Comparison of ENCODE assay signal across 11 cellular contexts in genomic region chr10:98340261-98340675, GRCh38.
DNase-seq lines count a peak whose midpoint lies in the region; ATAC-seq, FAIRE-seq and TF ChIP-seq lines count a peak whose summit lies in the region.
"Had no signal": no experiment of that assay in that cellular context is flagged by ENCODE, and none has a peak within 500 bp of the region (broad histone marks: within the 10 kb centered on the region; RNA-seq: fewer than 3 reads in every experiment).

No MANE protein-coding gene starts in this region.

- no peak overlapping the region for H3K4me3 Mint-ChIP-seq in astrocyte (ENCODE audit: unreplicated experiment)
- no peak overlapping the region for H3K4me3 Mint-ChIP-seq in activated T-cell treated with anti-CD3 and anti-CD28 coated beads, Interleukin-2, amount 50 U/mL, for 24 hours
- H3K4me3 Mint-ChIP-seq: CD4-positive, CD25-positive, alpha-beta regulatory T cell had no signal

- peak overlapping the region; percentile 8 for H2AFZ ChIP-seq in astrocyte (ENCODE audit: low read depth, low read length)

- H3K36me3 Mint-ChIP-seq in astrocyte (ENCODE audit: low read depth, unreplicated experiment) = no peaks in the 10 kb centered on the region
- H3K36me3 Mint-ChIP-seq in activated T-cell treated with anti-CD3 and anti-CD28 coated beads, Interleukin-2, amount 50 U/mL, for 24 hours (ENCODE audit: low read depth) = no peaks in the 10 kb centered on the region
- H3K36me3 Mint-ChIP-seq: CD4-positive, CD25-positive, alpha-beta regulatory T cell had no signal

- H3K27ac ChIP-seq in astrocyte (ENCODE audit: low read depth, low read length) = no peak overlapping the region
- H3K27ac ChIP-seq: thoracic aorta had no signal

- no peaks in the 10 kb centered on the region for H3K9me3 ChIP-seq in astrocyte (ENCODE audit: insufficient read depth, low read depth, low read length)
- H3K9me3 ChIP-seq: thoracic aorta had no signal

- DNase-seq in SKM-1 treated with dmso at 0.1 percent for 144 hours (lab: John Stamatoyannopoulos, UW; ENCODE audit: unreplicated experiment) (peak; percentile 7), SKM-1 (lab: John Stamatoyannopoulos, UW; ENCODE audit: unreplicated experiment) (no peak), astrocyte (ENCODE audit: low read depth) (peak; percentile 54), superior temporal gyrus (ENCODE audit: extremely low spot score) (peak; percentile 59), retina (no peak), SIG-M5 treated with dmso at 0.1 percent for 504 hours (lab: John Stamatoyannopoulos, UW; ENCODE audit: unreplicated experiment) (no peak)
- DNase-seq in activated T-cell treated with anti-CD3 and anti-CD28 coated beads, Interleukin-2, amount 50 U/mL, for 24 hours = no peak
- DNase-seq: central memory CD4-positive, alpha-beta T cell had no signal

- peaks cover 10% of the 10 kb centered on the region for H3K4me1 Mint-ChIP-seq in astrocyte (ENCODE audit: low read depth, unreplicated experiment)
- H3K4me1 Mint-ChIP-seq in activated T-cell treated with anti-CD3 and anti-CD28 coated beads, Interleukin-2, amount 50 U/mL, for 24 hours (ENCODE audit: low read depth) = peaks cover 12% of the 10 kb centered on the region
- H3K4me1 Mint-ChIP-seq: CD4-positive, CD25-positive, alpha-beta regulatory T cell had no signal

- H3K4me2 ChIP-seq in astrocyte (ENCODE audit: low read length) = peak overlapping the region; percentile 40

- H3K27ac Mint-ChIP-seq in astrocyte (ENCODE audit: unreplicated experiment) = no peak overlapping the region
- H3K27ac Mint-ChIP-seq in activated T-cell treated with anti-CD3 and anti-CD28 coated beads, Interleukin-2, amount 50 U/mL, for 24 hours = no peak overlapping the region
- H3K27ac Mint-ChIP-seq: CD4-positive, CD25-positive, alpha-beta regulatory T cell had no signal

- H3K4me1 ChIP-seq in astrocyte (ENCODE audit: insufficient read depth, low read length) = peaks cover 16% of the 10 kb centered on the region

- no peaks in the 10 kb centered on the region for H4K20me1 ChIP-seq in astrocyte (ENCODE audit: insufficient read depth, low read length)

- no peak for FAIRE-seq in astrocyte (lab: Jason Lieb, UNC)

- H3K27me3 ChIP-seq in astrocyte (ENCODE audit: insufficient read depth, low read length) = no peaks in the 10 kb centered on the region

- H3K9me3 Mint-ChIP-seq in astrocyte (ENCODE audit: unreplicated experiment) = peaks cover 3% of the 10 kb centered on the region
- H3K9me3 Mint-ChIP-seq in activated T-cell treated with anti-CD3 and anti-CD28 coated beads, Interleukin-2, amount 50 U/mL, for 24 hours = no peaks in the 10 kb centered on the region

- TF ChIP-seq CTCF in astrocyte (IDR thresholded peaks at IDR 0.05; ENCODE audit: insufficient read depth, low read depth, low read length) = no peak

- no peak overlapping the region for H3K4me3 ChIP-seq in astrocyte (ENCODE audit: insufficient read depth, low read depth, low read length)
- H3K4me3 ChIP-seq: thoracic aorta had no signal

- no peak overlapping the region for H3K9ac ChIP-seq in astrocyte (ENCODE audit: low read length)

- peaks cover 2% of the 10 kb centered on the region for H3K27me3 Mint-ChIP-seq in astrocyte (ENCODE audit: low read depth, unreplicated experiment)
- H3K27me3 Mint-ChIP-seq in activated T-cell treated with anti-CD3 and anti-CD28 coated beads, Interleukin-2, amount 50 U/mL, for 24 hours = peaks cover 34% of the 10 kb centered on the region

- peak; percentile 53 for ATAC-seq in HG02981 (IDR thresholded peaks at IDR 0.05; ENCODE audit: unreplicated experiment)

- H3K79me2 ChIP-seq in astrocyte (ENCODE audit: insufficient read depth, low read length) = no peaks in the 10 kb centered on the region

- no peaks in the 10 kb centered on the region for H3K36me3 ChIP-seq in astrocyte (ENCODE audit: insufficient read depth, low read length)
- H3K36me3 ChIP-seq: thoracic aorta had no signal

Comparison
In these comparisons a context has a peak if more than half of its experiments do, and no peak if none do; other contexts are left out.
1. DNase-seq: peak in SKM-1 treated with dmso at 0.1 percent for 144 hours (single experiment), astrocyte (single experiment) and superior temporal gyrus (single experiment); none in SKM-1 (single experiment), retina (single experiment), activated T-cell treated with anti-CD3 and anti-CD28 coated beads, Interleukin-2, amount 50 U/mL, for 24 hours (single experiment) and SIG-M5 treated with dmso at 0.1 percent for 504 hours (single experiment).